In the genomic region with DNA sequence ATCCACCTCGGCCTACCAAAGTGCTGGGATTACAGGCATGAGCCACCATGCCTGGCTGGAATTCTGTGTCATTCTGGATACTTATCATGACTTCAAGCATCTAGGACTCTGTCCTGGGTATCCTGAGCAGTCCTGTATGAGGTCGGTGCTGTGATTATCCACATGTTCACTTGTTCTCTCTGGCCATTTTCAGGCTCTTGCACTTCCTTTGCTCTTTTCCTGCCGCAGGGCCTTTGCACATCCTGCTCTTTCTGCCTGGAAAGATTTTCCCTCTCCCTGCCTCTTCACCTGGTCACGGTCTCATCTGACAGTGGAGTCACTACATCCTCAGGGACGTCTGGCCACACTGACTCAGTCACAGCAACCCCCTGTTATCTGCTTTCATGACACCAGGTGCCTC, we compare ENCODE assay signal across 5 cellular contexts.
DNase-seq lines count a peak whose midpoint lies in the region; ATAC-seq and TF ChIP-seq lines count a peak whose summit lies in the region.
"Not testable (repeated sequence)": the region's sequence is repeated elsewhere in the genome, so short reads cannot be mapped to it uniquely, and the experiment has no call there.

No MANE protein-coding gene starts in this region.

- H3K4me1 ChIP-seq in H9 (ENCODE audit: insufficient read depth, low read length), result not testable (repeated sequence)
- H3K4me1 ChIP-seq in MM.1S (ENCODE audit: low read length), result peaks cover 21% of the 10 kb centered on the region

- not testable (repeated sequence) for TF ChIP-seq CTCF in H9 (conservative IDR thresholded peaks at IDR 0.05); MM.1S (IDR thresholded peaks at IDR 0.05; ENCODE audit: low read length); WTC11 (IDR thresholded peaks at IDR 0.05); neural crest cell (conservative IDR thresholded peaks at IDR 0.05)

- peak overlapping the region in 2 of 3 experiments; percentile 57 to 87; a peak in 3 of 7 replicates for H3K27ac Mint-ChIP-seq in H9
- peak overlapping the region; percentile 57; the same call in 1 of the 2 replicates for H3K27ac Mint-ChIP-seq in WTC11
- peak overlapping the region; percentile 86 for H3K27ac Mint-ChIP-seq in central memory CD8-positive, alpha-beta T cell (ENCODE audit: low read depth)
- peak overlapping the region; percentile 67 for H3K27ac Mint-ChIP-seq in neural crest cell (ENCODE audit: unreplicated experiment)

- H3K14ac ChIP-seq in H9 (ENCODE audit: insufficient read depth, low read length), result not testable (repeated sequence)

- not testable (repeated sequence) for H4K91ac ChIP-seq in H9 (ENCODE audit: insufficient read length, low read depth, low read length)

- H3K27me3 ChIP-seq in H9 (ENCODE audit: insufficient read depth, low read length); MM.1S (replicated peaks; ENCODE audit: insufficient read depth, low read length): not testable (repeated sequence)

- H3K36me3 Mint-ChIP-seq in H9 (ENCODE audit: insufficient read depth in 1 of 3, low read depth in 3 of 3); WTC11; central memory CD8-positive, alpha-beta T cell (ENCODE audit: insufficient read depth); neural crest cell (ENCODE audit: low read depth): not testable (repeated sequence)

- H3K4me1 Mint-ChIP-seq in H9 (peaks cover 38 to 58% of the 10 kb centered on the region in 2 experiments), WTC11 (peaks cover 40% of the 10 kb centered on the region)
- not testable (repeated sequence) for H3K4me1 Mint-ChIP-seq in central memory CD8-positive, alpha-beta T cell; neural crest cell

- not testable (repeated sequence) for H3K79me2 ChIP-seq in H9 (ENCODE audit: insufficient read depth, low read length)
- peaks cover 24% of the 10 kb centered on the region for H3K79me2 ChIP-seq in MM.1S (ENCODE audit: low read length)

- not testable (repeated sequence) for H2BK5ac ChIP-seq in H9 (ENCODE audit: insufficient read length, low read length)

- not testable (repeated sequence) for H3K9me3 ChIP-seq in H9 (ENCODE audit: control insufficient read depth, low read depth, low read length); MM.1S (replicated peaks; ENCODE audit: insufficient read depth, low read length)

- H3K4me2 ChIP-seq in H9 (ENCODE audit: insufficient read depth, insufficient read length, low read length), result not testable (repeated sequence)
- H3K4me2 ChIP-seq in MM.1S (ENCODE audit: low read depth, low read length), result peak overlapping the region; percentile 22; the same call in 1 of the 2 replicates

- not testable (repeated sequence) for H4K5ac ChIP-seq in H9 (ENCODE audit: insufficient read length, low read depth, low read length)

- CTCF ChIA-PET in WTC11 (lab: Charles Lee), result not testable (repeated sequence)

- not testable (repeated sequence) for H3T11ph ChIP-seq in H9 (ENCODE audit: low read length)

- not testable (repeated sequence) for H3K9me2 ChIP-seq in MM.1S (replicated peaks; ENCODE audit: insufficient read depth, low read length)

- H3K9ac ChIP-seq in H9 (ENCODE audit: extremely low read depth, insufficient read length, low read length), result not testable (repeated sequence)
- H3K9ac ChIP-seq in MM.1S (ENCODE audit: low read length), result peak overlapping the region; percentile 42; the same call in 1 of the 2 replicates

- not testable (repeated sequence) for H3K79me1 ChIP-seq in H9 (ENCODE audit: insufficient read depth, low read depth, low read length, poor library complexity, severe bottlenecking)

- not testable (repeated sequence) for H2BK12ac ChIP-seq in H9 (ENCODE audit: insufficient read length, low read depth, low read length)

- H3K9me3 Mint-ChIP-seq in H9; WTC11; central memory CD8-positive, alpha-beta T cell; neural crest cell: not testable (repeated sequence)

- H3K23me2 ChIP-seq in H9 (ENCODE audit: insufficient read length, low read depth, low read length, poor library complexity, severe bottlenecking), result not testable (repeated sequence)

- not testable (repeated sequence) for H2BK120ac ChIP-seq in H9 (ENCODE audit: low read depth, low read length, poor library complexity, severe bottlenecking)

- not testable (repeated sequence) for H4K20me1 ChIP-seq in H9 (ENCODE audit: control insufficient read depth, insufficient read depth, insufficient read length); MM.1S (ENCODE audit: insufficient read depth, low read length)

- not testable (repeated sequence) for H3K4ac ChIP-seq in H9 (ENCODE audit: low read depth, low read length)

- not testable (repeated sequence) for H3K56ac ChIP-seq in H9 (ENCODE audit: insufficient read length, low read depth, low read length)

- H3K18ac ChIP-seq in H9 (ENCODE audit: insufficient read length, low read depth, low read length), result not testable (repeated sequence)

- H3K36me3 ChIP-seq in MM.1S (replicated peaks; ENCODE audit: insufficient read depth, low read length), result not testable (repeated sequence)

- H3K23ac ChIP-seq in H9 (ENCODE audit: insufficient read length, low read depth, low read length), result not testable (repeated sequence)

- POLR2A ChIA-PET in WTC11 (lab: Charles Lee), result not testable (repeated sequence)

- not testable (repeated sequence) for DNase-seq in H9; WTC11 (ENCODE audit: low spot score); central memory CD8-positive, alpha-beta T cell (ENCODE audit: low spot score in 2 of 2); neural crest cell (ENCODE audit: low read depth, low spot score)
- DNase-seq in MM.1S, result peak; percentile 17

- H3K27ac ChIP-seq in H9 (ENCODE audit: insufficient read length, low read depth, low read length), result not testable (repeated sequence)
- H3K27ac ChIP-seq in MM.1S (ENCODE audit: low read length), result peak overlapping the region; percentile 90

- H2AFZ ChIP-seq in H9 (ENCODE audit: low read length); MM.1S (ENCODE audit: low read length): not testable (repeated sequence)

- H2BK20ac ChIP-seq in H9 (ENCODE audit: low read depth, low read length, poor library complexity, severe bottlenecking), result not testable (repeated sequence)

- not testable (repeated sequence) for H3K4me3 Mint-ChIP-seq in H9; WTC11; central memory CD8-positive, alpha-beta T cell; neural crest cell

- H2BK15ac ChIP-seq in H9 (ENCODE audit: low read depth, low read length), result not testable (repeated sequence)

- ATAC-seq in WTC11; central memory CD8-positive, alpha-beta T cell (replicated peaks; ENCODE audit: extremely low read depth, poor library complexity, severe bottlenecking): not testable (repeated sequence)

- H3F3A ChIP-seq in MM.1S (ENCODE audit: insufficient read depth, low read length), result peaks cover 12% of the 10 kb centered on the region

- peak overlapping the region; percentile 22; the same call in 1 of the 2 replicates for H3K4me3 ChIP-seq in MM.1S (ENCODE audit: low read length)

- not testable (repeated sequence) for H2AK5ac ChIP-seq in H9 (ENCODE audit: insufficient read length, low read length)

- no CpG with 5 or more reads among the region's 5 CpGs for WGBS in H9 (ENCODE audit: extremely low coverage, insufficient read length, low lambda C conversion rate)

- not testable (repeated sequence) for H4K8ac ChIP-seq in H9 (replicated peaks; ENCODE audit: insufficient read length, low read depth, low read length)

- not testable (repeated sequence) for H3K27me3 Mint-ChIP-seq in H9 (ENCODE audit: low read depth); WTC11 (ENCODE audit: low read depth); central memory CD8-positive, alpha-beta T cell; neural crest cell (ENCODE audit: low read depth)

TF ChIP-seq in WTC11, 78 proteins besides CTCF, POLR2A, EP300 and RAD21:
- TF ChIP-seq GTF2I (CRISPR knock-in tag; conservative IDR thresholded peaks at IDR 0.05), result peak; percentile 62; the same call in 1 of the 2 replicates
